Comparison of ENCODE assay signal across 3 cellular contexts in the genomic region with DNA sequence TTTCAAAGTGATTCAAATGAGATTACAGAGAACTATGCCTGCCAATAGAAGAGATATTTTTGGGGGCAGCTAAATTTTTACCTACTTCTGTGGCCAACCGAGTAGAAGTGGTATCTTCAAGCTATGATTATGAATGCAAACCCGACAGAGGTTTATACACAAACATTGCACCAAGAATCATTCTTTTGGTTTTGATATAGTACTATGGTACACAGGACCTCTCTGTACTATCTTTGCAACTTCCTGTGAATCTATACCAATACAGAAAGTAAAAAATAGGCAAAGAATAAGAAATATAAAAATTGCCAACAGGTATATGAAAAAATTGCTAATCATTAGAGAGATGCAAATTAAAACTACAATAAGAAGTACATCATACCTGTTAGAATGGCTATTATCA.
"Had no signal": no experiment of that assay in that cellular context is flagged by ENCODE, and none has a peak within 500 bp of the region (broad histone marks: within the 10 kb centered on the region; RNA-seq: fewer than 3 reads in every experiment).

No MANE protein-coding gene starts in this region.

- DNase-seq: GDM1, GF-D8 had no signal

- ATAC-seq: GM12878 had no signal
